1 cellular context compared by ENCODE assay signal in the genomic region with DNA sequence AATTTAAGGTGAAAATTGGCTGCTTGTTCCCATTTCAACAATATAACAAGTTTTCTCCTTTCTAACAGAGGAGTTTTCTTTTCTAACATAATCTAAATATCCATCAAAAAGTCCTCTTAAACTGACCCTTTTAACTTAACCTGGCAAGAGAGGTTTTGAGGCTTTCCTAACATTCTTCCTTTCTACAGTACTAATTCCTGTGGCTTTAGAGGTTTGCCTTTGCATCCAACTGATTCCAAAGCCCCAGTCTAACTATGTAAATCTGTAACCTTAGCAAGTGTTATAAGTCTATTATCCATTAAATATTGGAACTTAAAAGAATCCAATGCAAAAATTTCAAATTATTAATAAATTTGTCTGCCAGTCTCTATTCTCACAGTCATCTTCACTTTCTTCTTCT.
TF ChIP-seq lines count a peak whose summit lies in the region.

No MANE protein-coding gene starts in this region.

TF ChIP-seq in IMR-90, 13 proteins besides CTCF, POLR2A, EP300 and RAD21:
- TF ChIP-seq SMC3 (IDR thresholded peaks at IDR 0.05; ENCODE audit: low read depth, low read length) (no peak), MAFK (IDR thresholded peaks at IDR 0.05; ENCODE audit: low read depth, low read length) (no peak), MXI1 (IDR thresholded peaks at IDR 0.05; ENCODE audit: borderline replicate concordance, low read depth, low read length) (no peak), MAZ (IDR thresholded peaks at IDR 0.05; ENCODE audit: borderline replicate concordance, low read depth, low read length) (no peak), RFX5 (IDR thresholded peaks at IDR 0.05; ENCODE audit: low read depth, low read length) (no peak), BHLHE40 (IDR thresholded peaks at IDR 0.05; ENCODE audit: low read depth, low read length) (no peak), NFE2L2 (IDR thresholded peaks at IDR 0.05; ENCODE audit: low read depth, low read length) (no peak), CEBPB (IDR thresholded peaks at IDR 0.05; ENCODE audit: low read depth, low read length) (no peak)
- TF ChIP-seq, protein P1, sequence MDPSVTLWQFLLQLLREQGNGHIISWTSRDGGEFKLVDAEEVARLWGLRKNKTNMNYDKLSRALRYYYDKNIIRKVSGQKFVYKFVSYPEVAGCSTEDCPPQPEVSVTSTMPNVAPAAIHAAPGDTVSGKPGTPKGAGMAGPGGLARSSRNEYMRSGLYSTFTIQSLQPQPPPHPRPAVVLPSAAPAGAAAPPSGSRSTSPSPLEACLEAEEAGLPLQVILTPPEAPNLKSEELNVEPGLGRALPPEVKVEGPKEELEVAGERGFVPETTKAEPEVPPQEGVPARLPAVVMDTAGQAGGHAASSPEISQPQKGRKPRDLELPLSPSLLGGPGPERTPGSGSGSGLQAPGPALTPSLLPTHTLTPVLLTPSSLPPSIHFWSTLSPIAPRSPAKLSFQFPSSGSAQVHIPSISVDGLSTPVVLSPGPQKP (IDR thresholded peaks at IDR 0.05; ENCODE audit: borderline replicate concordance, low read depth, low read length), result no peak
- TF ChIP-seq, protein P2, sequence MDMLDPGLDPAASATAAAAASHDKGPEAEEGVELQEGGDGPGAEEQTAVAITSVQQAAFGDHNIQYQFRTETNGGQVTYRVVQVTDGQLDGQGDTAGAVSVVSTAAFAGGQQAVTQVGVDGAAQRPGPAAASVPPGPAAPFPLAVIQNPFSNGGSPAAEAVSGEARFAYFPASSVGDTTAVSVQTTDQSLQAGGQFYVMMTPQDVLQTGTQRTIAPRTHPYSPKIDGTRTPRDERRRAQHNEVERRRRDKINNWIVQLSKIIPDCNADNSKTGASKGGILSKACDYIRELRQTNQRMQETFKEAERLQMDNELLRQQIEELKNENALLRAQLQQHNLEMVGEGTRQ (IDR thresholded peaks at IDR 0.05; ENCODE audit: low read depth, low read length), result no peak
